In genomic region chr10:130357226-130357625, GRCh38 we compare ENCODE assay signal across 20 cellular contexts.
"Had no signal": no experiment of that assay in that cellular context is flagged by ENCODE, and none has a peak within 500 bp of the region (broad histone marks: within the 10 kb centered on the region; RNA-seq: fewer than 3 reads in every experiment).

No MANE protein-coding gene starts in this region.

- FAIRE-seq: bronchial epithelial cell, pancreas had no signal

- H3K27ac ChIP-seq: epithelial cell of prostate, esophagus muscularis mucosa, gastrocnemius medialis, heart right ventricle, left ventricle myocardium inferior, pancreas, prostate gland, testis, transverse colon, uterus had no signal

- H3K36me3 ChIP-seq: esophagus muscularis mucosa, gastrocnemius medialis, heart right ventricle, left ventricle myocardium inferior, pancreas, prostate gland, transverse colon, uterus had no signal

- H3K4me3 ChIP-seq: esophagus muscularis mucosa, gastrocnemius medialis, heart right ventricle, left ventricle myocardium inferior, pancreas, prostate gland, smooth muscle cell, testis, transverse colon, uterus had no signal

- H3K9me3 ChIP-seq: esophagus muscularis mucosa, gastrocnemius medialis, heart right ventricle, left ventricle myocardium inferior, pancreas, prostate gland, testis, transverse colon, uterus had no signal

- DNase-seq: effector memory CD4-positive, alpha-beta T cell; gastrocnemius medialis; heart right ventricle; hypothalamus; islet precursor cell; left ventricle myocardium inferior; mesendoderm; naive thymus-derived CD4-positive, alpha-beta T cell; nucleus accumbens; pancreas; stimulated activated CD4-positive, alpha-beta T cell treated with anti-CD3 and anti-CD28 coated beads, Interleukin-4, amount 100 ng/mL, for 24 hours; testis; transverse colon; uterus had no signal

- ATAC-seq: gastrocnemius medialis; naive thymus-derived CD4-positive, alpha-beta T cell; pancreas; stimulated activated memory B cell treated with anti-CD40 and anti-IgM and Interleukin-4, amounts not matched to agents 10 μg/mL and 1 μg/mL and 100 μg/mL, for 72 hours had no signal

- H3K4me2 ChIP-seq: smooth muscle cell had no signal

- H3K4me1 ChIP-seq: gastrocnemius medialis, prostate gland, testis, transverse colon, uterus had no signal

- H3K27me3 ChIP-seq: gastrocnemius medialis, heart right ventricle, pancreas, testis, transverse colon, uterus had no signal
